ENCODE assay signal across 1 cellular context in the genomic region with DNA sequence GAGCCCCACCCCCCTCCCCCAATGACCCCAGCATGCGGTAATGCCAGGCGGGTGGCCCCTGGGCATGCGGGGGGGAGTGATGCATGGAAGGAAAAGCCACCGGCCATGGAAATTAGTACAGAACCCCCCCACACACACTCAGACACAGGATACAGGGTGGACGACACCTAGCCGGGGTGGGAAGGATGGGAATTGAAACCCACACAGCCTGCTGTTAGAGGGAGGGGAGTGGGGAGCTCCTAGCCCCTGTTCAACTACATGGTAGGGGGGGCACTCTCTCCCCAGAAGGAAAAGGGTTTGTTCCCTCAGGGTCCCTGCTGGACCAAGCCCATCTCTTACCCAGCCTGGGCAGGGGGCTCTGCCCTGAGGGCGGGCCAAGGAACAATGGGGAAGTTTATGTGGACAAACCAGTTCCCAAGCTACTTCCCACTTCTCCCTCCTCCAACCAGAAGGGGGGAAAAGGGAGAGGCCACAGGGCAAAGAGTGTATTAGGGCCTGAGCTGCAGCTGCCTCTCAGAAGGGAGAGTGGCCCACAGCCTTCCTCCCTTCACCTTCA.
TF ChIP-seq lines count a peak whose summit lies in the region.

No MANE protein-coding gene starts in this region.

TF ChIP-seq in HepG2, 621 proteins besides CTCF, POLR2A, EP300 and RAD21 (continued from another document):
- TF ChIP-seq, protein P1, sequence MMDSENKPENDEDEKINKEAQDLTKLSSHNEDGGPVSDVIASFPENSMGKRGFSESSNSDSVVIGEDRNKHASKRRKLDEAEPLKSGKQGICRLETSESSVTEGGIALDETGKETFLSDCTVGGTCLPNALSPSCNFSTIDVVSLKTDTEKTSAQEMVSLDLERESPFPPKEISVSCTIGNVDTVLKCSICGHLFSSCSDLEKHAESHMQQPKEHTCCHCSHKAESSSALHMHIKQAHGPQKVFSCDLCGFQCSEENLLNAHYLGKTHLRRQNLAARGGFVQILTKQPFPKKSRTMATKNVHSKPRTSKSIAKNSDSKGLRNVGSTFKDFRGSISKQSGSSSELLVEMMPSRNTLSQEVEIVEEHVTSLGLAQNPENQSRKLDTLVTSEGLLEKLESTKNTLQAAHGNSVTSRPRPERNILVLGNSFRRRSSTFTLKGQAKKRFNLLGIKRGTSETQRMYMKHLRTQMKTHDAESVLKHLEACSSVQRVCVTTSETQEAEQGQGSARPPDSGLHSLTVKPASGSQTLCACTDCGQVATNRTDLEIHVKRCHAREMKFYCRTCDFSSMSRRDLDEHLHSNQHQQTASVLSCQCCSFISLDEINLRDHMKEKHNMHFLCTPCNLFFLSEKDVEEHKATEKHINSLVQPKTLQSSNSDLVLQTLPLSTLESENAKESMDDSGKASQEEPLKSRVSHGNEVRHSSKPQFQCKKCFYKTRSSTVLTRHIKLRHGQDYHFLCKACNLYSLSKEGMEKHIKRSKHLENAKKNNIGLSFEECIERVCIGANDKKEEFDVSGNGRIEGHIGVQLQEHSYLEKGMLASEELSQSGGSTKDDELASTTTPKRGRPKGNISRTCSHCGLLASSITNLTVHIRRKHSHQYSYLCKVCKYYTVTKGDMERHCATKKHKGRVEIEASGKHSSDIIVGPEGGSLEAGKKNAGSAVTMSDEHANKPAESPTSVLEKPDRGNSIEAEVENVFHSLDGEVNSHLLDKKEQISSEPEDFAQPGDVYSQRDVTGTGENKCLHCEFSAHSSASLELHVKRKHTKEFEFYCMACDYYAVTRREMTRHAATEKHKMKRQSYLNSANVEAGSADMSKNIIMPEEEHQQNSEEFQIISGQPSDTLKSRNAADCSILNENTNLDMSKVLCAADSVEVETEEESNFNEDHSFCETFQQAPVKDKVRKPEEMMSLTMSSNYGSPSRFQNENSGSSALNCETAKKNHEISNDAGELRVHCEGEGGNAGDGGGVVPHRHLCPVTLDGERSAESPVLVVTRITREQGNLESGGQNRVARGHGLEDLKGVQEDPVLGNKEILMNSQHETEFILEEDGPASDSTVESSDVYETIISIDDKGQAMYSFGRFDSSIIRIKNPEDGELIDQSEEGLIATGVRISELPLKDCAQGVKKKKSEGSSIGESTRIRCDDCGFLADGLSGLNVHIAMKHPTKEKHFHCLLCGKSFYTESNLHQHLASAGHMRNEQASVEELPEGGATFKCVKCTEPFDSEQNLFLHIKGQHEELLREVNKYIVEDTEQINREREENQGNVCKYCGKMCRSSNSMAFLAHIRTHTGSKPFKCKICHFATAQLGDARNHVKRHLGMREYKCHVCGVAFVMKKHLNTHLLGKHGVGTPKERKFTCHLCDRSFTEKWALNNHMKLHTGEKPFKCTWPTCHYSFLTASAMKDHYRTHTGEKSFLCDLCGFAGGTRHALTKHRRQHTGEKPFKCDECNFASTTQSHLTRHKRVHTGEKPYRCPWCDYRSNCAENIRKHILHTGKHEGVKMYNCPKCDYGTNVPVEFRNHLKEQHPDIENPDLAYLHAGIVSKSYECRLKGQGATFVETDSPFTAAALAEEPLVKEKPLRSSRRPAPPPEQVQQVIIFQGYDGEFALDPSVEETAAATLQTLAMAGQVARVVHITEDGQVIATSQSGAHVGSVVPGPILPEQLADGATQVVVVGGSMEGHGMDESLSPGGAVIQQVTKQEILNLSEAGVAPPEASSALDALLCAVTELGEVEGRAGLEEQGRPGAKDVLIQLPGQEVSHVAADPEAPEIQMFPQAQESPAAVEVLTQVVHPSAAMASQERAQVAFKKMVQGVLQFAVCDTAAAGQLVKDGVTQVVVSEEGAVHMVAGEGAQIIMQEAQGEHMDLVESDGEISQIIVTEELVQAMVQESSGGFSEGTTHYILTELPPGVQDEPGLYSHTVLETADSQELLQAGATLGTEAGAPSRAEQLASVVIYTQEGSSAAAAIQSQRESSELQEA (CRISPR knock-in tag; IDR thresholded peaks at IDR 0.05; ENCODE audit: not compliant biosample characterization) = no peak
- no peak for TF ChIP-seq ADNP (CRISPR knock-in tag; IDR thresholded peaks at IDR 0.05)
